In the genomic region with DNA sequence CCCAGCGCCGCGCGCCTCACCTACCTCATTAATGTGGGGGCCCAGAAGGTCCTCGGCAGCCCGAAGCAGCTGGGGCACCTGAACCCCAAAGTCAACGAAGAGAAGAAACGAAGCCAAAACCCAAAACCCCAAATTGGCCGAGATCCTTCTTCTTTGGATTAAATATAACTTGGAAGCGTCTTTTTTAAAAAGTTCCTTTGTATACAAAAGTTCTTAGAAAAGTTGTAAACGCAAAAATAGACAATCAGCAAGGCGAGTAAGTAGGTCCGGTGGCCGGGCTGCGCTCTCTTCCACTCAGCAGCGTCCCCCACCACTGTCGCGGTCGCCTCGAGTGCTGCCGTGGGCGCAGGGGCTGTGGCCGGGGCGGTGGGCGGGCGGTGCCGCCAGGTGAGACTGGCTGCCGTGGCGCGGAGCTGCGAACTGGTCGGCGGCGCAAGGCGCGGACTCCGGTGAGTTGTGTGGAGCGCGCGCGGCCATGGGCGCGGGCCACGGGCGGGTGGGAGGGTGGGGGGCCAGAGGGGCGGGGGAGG, we compare ENCODE assay signal across 8 cellular contexts. TPM values are rescaled to one million over a fixed set of nuclear protein-coding genes. Genes with fewer than 3 reads are reported as not detected.
DNase-seq lines count a peak whose midpoint lies in the region; ATAC-seq and TF ChIP-seq lines count a peak whose summit lies in the region.

No MANE protein-coding gene starts in this region.

- no peak overlapping the region for H3K27ac Mint-ChIP-seq in activated naive CD8-positive, alpha-beta T cell treated with anti-CD3 and anti-CD28 coated beads, Interleukin-2, amount 50 U/mL, for 24 hours

- peak overlapping the region; percentile 40 for H3K4me3 ChIP-seq in A673 (ENCODE audit: low read depth, low read length, poor library complexity, severe bottlenecking)
- peak overlapping the region; percentile 77 for H3K4me3 ChIP-seq in kidney epithelial cell (ENCODE audit: low read depth, low read length)
- H3K4me3 ChIP-seq in testis = peak overlapping the region; percentile 78 to 91

- POLR2A ChIA-PET in A673 (lab: Charles Lee; ENCODE audit: low non-redundant PET) = interaction anchor here (0.6 kb wide), 1 partner anchor 82 kb away, joined by 9 read pairs; no protein-coding TSS in a partner anchor

- no peaks in the 10 kb centered on the region for H3K36me3 ChIP-seq in A673 (ENCODE audit: insufficient read depth, low read length, poor library complexity, severe bottlenecking)
- no peaks in the 10 kb centered on the region for H3K36me3 ChIP-seq in kidney epithelial cell (ENCODE audit: control insufficient read depth, insufficient read depth, low read length)
- no peaks in the 10 kb centered on the region for H3K36me3 ChIP-seq in testis (ENCODE audit: low read depth, missing control alignments)

- peaks cover 16% of the 10 kb centered on the region for H3K4me1 Mint-ChIP-seq in activated naive CD8-positive, alpha-beta T cell treated with anti-CD3 and anti-CD28 coated beads, Interleukin-2, amount 50 U/mL, for 24 hours

- DNase-seq in A673 (ENCODE audit: low spot score) = no peak
- DNase-seq in activated naive CD8-positive, alpha-beta T cell treated with anti-CD3 and anti-CD28 coated beads, Interleukin-2, amount 50 U/mL, for 24 hours = no peak
- DNase-seq in kidney epithelial cell (ENCODE audit: low read depth) = no peak
- DNase-seq in testis = no peak
- DNase-seq in KG1 (lab: John Stamatoyannopoulos, UW) = no peak

- BruUV-seq in A673 (replicated peaks; lab: Mats Ljungman, UMichigan) = no TSS peak

- TF ChIP-seq POLR2A in testis (IDR thresholded peaks at IDR 0.05) = no peak

- no peak for TF ChIP-seq CTCF in A673 (conservative IDR thresholded peaks at IDR 0.05; ENCODE audit: low read depth, low read length)
- TF ChIP-seq CTCF in kidney epithelial cell (IDR thresholded peaks at IDR 0.05; ENCODE audit: insufficient read depth, low read length, poor library complexity, severe bottlenecking) = no peak
- TF ChIP-seq CTCF in testis (IDR thresholded peaks at IDR 0.05) = peak in 1 of 3 experiments; percentile 4

- H3K27me3 Mint-ChIP-seq in activated naive CD8-positive, alpha-beta T cell treated with anti-CD3 and anti-CD28 coated beads, Interleukin-2, amount 50 U/mL, for 24 hours = peaks cover 63% of the 10 kb centered on the region

- H3K4me1 ChIP-seq in A673 (ENCODE audit: insufficient read depth, low read length, poor library complexity, severe bottlenecking) (peaks cover 24% of the 10 kb centered on the region), testis (no peaks in the 10 kb centered on the region)

- no peaks in the 10 kb centered on the region for H3K36me3 Mint-ChIP-seq in activated naive CD8-positive, alpha-beta T cell treated with anti-CD3 and anti-CD28 coated beads, Interleukin-2, amount 50 U/mL, for 24 hours (ENCODE audit: low read depth)

- peaks cover 50% of the 10 kb centered on the region for H3K27me3 ChIP-seq in A673 (replicated peaks; ENCODE audit: insufficient read depth, low read depth, low read length, poor library complexity)
- peaks cover 18% of the 10 kb centered on the region for H3K27me3 ChIP-seq in kidney epithelial cell (ENCODE audit: control insufficient read depth, insufficient read depth, low read length)
- H3K27me3 ChIP-seq in testis = no peaks in the 10 kb centered on the region

- CTCF ChIA-PET in A673 (lab: Charles Lee) = no interaction called here

- no peak overlapping the region for H3K27ac ChIP-seq in A673 (ENCODE audit: low read depth, low read length, poor library complexity, severe bottlenecking)
- peak overlapping the region; percentile 90 to 94 for H3K27ac ChIP-seq in testis

- H3K9me3 Mint-ChIP-seq in activated naive CD8-positive, alpha-beta T cell treated with anti-CD3 and anti-CD28 coated beads, Interleukin-2, amount 50 U/mL, for 24 hours = no peaks in the 10 kb centered on the region

- H3K4me3 Mint-ChIP-seq in activated naive CD8-positive, alpha-beta T cell treated with anti-CD3 and anti-CD28 coated beads, Interleukin-2, amount 50 U/mL, for 24 hours = peak overlapping the region; percentile 66

- WGBS in testis, 2 donors = 0% methylated on average over 21 to 33 of the region's 46 CpGs

- H3K9me3 ChIP-seq in A673 (ENCODE audit: low read depth, low read length, poor library complexity, severe bottlenecking) (no peaks in the 10 kb centered on the region), testis (no peaks in the 10 kb centered on the region)

- intact Hi-C loops in A673 (cut with micrococcal nuclease; ENCODE audit: unreplicated experiment) = loop anchor here (5.0 kb wide), 2 partner anchors 67 to 1268 kb away; no protein-coding TSS in a partner anchor
- intact Hi-C loops in testis (cut with DNase I; ENCODE audit: low total_unique reads) = no loop called here

- ATAC-seq in GM19025 (IDR thresholded peaks at IDR 0.05; ENCODE audit: low read depth, unreplicated experiment) (peak; percentile 10), HG03196 (IDR thresholded peaks at IDR 0.05; ENCODE audit: unreplicated experiment) (peak; percentile 24), HG03025 (IDR thresholded peaks at IDR 0.05; ENCODE audit: low FRiP score, unreplicated experiment) (no peak)
- peak; percentile 4 for ATAC-seq in activated naive CD8-positive, alpha-beta T cell treated with anti-CD3 and anti-CD28 coated beads, Interleukin-2, amount 50 U/mL, for 24 hours

RNA-seq across cellular contexts. Expression of gene KLF4, which starts 0.4 kb away (rescaled TPM):
- total RNA-seq in A673 (2021) (0.28 and 0.49 TPM in 2 replicates), kidney epithelial cell (38.7 and 43.8 TPM in 2 replicates), testis (10 to 100 TPM; 61.1 to 84.8 TPM)
- 64.9 TPM for polyA plus RNA-seq in testis (ENCODE audit: insufficient read depth, low read depth, low replicate concordance)

Comparison
In these comparisons a context has a peak if more than half of its experiments do, and no peak if none do; other contexts are left out.
1. RNA of gene KLF4, which starts 0.4 kb away (total RNA-seq): 61.1 to 84.8 TPM in testis and 38.7 to 43.8 TPM in kidney epithelial cell; 0.28 to 0.49 TPM in A673; every median in the first group is over 10 times any median in the second.
2. Peak in every context shown above with its lines, with median percentiles within 50 percentile points of each other: H3K4me3 ChIP-seq.